8 cellular contexts compared by ENCODE assay signal in genomic region chr15:99252326-99252725, GRCh38. TPM values are rescaled to one million over a fixed set of nuclear protein-coding genes. Genes with fewer than 3 reads are reported as not detected.
DNase-seq lines count a peak whose midpoint lies in the region; ATAC-seq and TF ChIP-seq lines count a peak whose summit lies in the region.
"Had no signal": no experiment of that assay in that cellular context is flagged by ENCODE, and none has a peak within 500 bp of the region (broad histone marks: within the 10 kb centered on the region; RNA-seq: fewer than 3 reads in every experiment).

No MANE protein-coding gene starts in this region.

- no peaks in the 10 kb centered on the region for H3K9me2 ChIP-seq in GM23248 (ENCODE audit: insufficient read depth)

- peaks cover 29% of the 10 kb centered on the region for H3K79me2 ChIP-seq in GM23248 (ENCODE audit: insufficient read depth)

- no peaks in the 10 kb centered on the region; the same call in 1 of the 2 replicates for H3K36me3 ChIP-seq in GM23248 (ENCODE audit: low read depth)
- peaks cover 7% of the 10 kb centered on the region for H3K36me3 ChIP-seq in Panc1 (ENCODE audit: control insufficient read depth, insufficient read depth, low read length)
- H3K36me3 ChIP-seq in skeletal muscle satellite cell (ENCODE audit: insufficient read depth, low read length), result no peaks in the 10 kb centered on the region

- H3K4me2 ChIP-seq in GM23248 (ENCODE audit: unreplicated experiment) (peak overlapping the region; percentile 90), skeletal muscle satellite cell (ENCODE audit: low read length) (peak overlapping the region; percentile 91)

- H3K4me1 ChIP-seq in GM23248 (ENCODE audit: insufficient read depth), result peaks cover 36% of the 10 kb centered on the region
- H3K4me1 ChIP-seq in Panc1 (ENCODE audit: control insufficient read depth, insufficient read depth, low read length), result peaks cover 40% of the 10 kb centered on the region
- peaks cover 25% of the 10 kb centered on the region for H3K4me1 ChIP-seq in skeletal muscle satellite cell (ENCODE audit: control insufficient read depth, insufficient read depth, low read length)

- TF ChIP-seq CTCF in Panc1 (IDR thresholded peaks at IDR 0.05), result no peak
- TF ChIP-seq CTCF in fibroblast of pulmonary artery (IDR thresholded peaks at IDR 0.05; ENCODE audit: low read length, missing control alignments), result no peak

- CTCF ChIA-PET in Panc1 (lab: Charles Lee), result no interaction called here

- H3K4me3 ChIP-seq in GM23248, result peak overlapping the region; percentile 84
- H3K4me3 ChIP-seq in Panc1 (ENCODE audit: low read depth in 2 of 2, low read length in 2 of 2), result peak overlapping the region; percentile 79 to 96
- H3K4me3 ChIP-seq in fibroblast of pulmonary artery (replicated peaks; ENCODE audit: low read depth, low read length), result peak overlapping the region; percentile 74
- peak overlapping the region; percentile 86 for H3K4me3 ChIP-seq in skeletal muscle satellite cell (ENCODE audit: low read length)

- no peak overlapping the region for H3K27ac ChIP-seq in GM23248
- peak overlapping the region; percentile 97 for H3K27ac ChIP-seq in Panc1 (ENCODE audit: low read length)

- H2AFZ ChIP-seq in GM23248, result peak overlapping the region; percentile 91; the same call in 1 of the 2 replicates

- POLR2A ChIA-PET in Panc1 (lab: Charles Lee), result no interaction called here

- peaks cover 37% of the 10 kb centered on the region for H3F3A ChIP-seq in GM23248 (ENCODE audit: insufficient read depth)

- H3K9me3 ChIP-seq in GM23248 (ENCODE audit: low read depth), result no peaks in the 10 kb centered on the region
- H3K9me3 ChIP-seq in Panc1 (ENCODE audit: control insufficient read depth, insufficient read depth, low read depth, low read length), result no peaks in the 10 kb centered on the region
- H3K9me3 ChIP-seq in skeletal muscle satellite cell (replicated peaks; ENCODE audit: low read length), result no peaks in the 10 kb centered on the region

- H3K9ac ChIP-seq in GM23248 (no peak overlapping the region), skeletal muscle satellite cell (ENCODE audit: low read depth, low read length) (peak overlapping the region; percentile 90)

- WGBS in GM23248 (ENCODE audit: low coverage in 1 of 2, low lambda C conversion rate in 2 of 2, missing lambda C conversion rate in 2 of 2), 2 experiments, result 69 to 70% methylated on average over 7 of the region's 7 CpGs

- in situ Hi-C loops in GM23248 (cut with MboI), result loop anchor here (25.0 kb wide), 1 partner anchor 1085 kb away; the partner anchor contains the start of gene ADAMTS17
- in situ Hi-C loops in Panc1 (cut with HindIII; ENCODE audit: low pct_unique_long_range_greater_than_20kb, low sequenced_read_pairs), result no loop called here

- DNase-seq in GM23248 (peak; percentile 2), Panc1 (ENCODE audit: low read depth, low spot score) (no peak), fibroblast of pulmonary artery (ENCODE audit: low read depth) (no peak), CD1c-positive myeloid dendritic cell (ENCODE audit: extremely low spot score) (no peak), occipital lobe (lab: John Stamatoyannopoulos, UW) (no peak)
- DNase-seq: NCI-H187 had no signal

- intact Hi-C loops in Panc1 (cut with micrococcal nuclease; ENCODE audit: unreplicated experiment), result no loop called here

- BruUV-seq in Panc1 (replicated peaks; lab: Mats Ljungman, UMichigan), result TSS peak; percentile 72

- no peak for ATAC-seq in Panc1
- no peak for ATAC-seq in GM21360 (IDR thresholded peaks at IDR 0.05; ENCODE audit: unreplicated experiment)

- H4K20me1 ChIP-seq in GM23248 (ENCODE audit: insufficient read depth), result no peaks in the 10 kb centered on the region

- no peaks in the 10 kb centered on the region for H3K27me3 ChIP-seq in GM23248 (replicated peaks; ENCODE audit: insufficient read depth)
- H3K27me3 ChIP-seq in Panc1 (ENCODE audit: control insufficient read depth, insufficient read depth, low read length), result no peaks in the 10 kb centered on the region
- no peaks in the 10 kb centered on the region for H3K27me3 ChIP-seq in skeletal muscle satellite cell (ENCODE audit: control insufficient read depth, insufficient read depth, low read length)

RNA-seq across cellular contexts. Expression of gene LRRC28, which starts 1.0 kb away (rescaled TPM):
- total RNA-seq in GM23248 (2014; rRNA removed; shearing (Covaris generic)), result 15.8 and 30.8 TPM in 2 replicates
- 18.4 and 19.8 TPM in 2 replicates for polyA plus RNA-seq in GM23248 (2016; fragmentation: Nextera tagmentation; extraction: Ambion mirVana)
- total RNA-seq in Panc1 (2021; ENCODE audit: unreplicated experiment), result 39.3 TPM
- 29.3 TPM for polyA plus RNA-seq in Panc1 (2012; ENCODE audit: insufficient read length)
- 13.5 and 14.2 TPM in 2 replicates for total RNA-seq in skeletal muscle satellite cell (2012; rRNA removed)
- total RNA-seq in occipital lobe, result 40.2 TPM

RNA-seq across cellular contexts. Expression of gene TTC23, which starts 2.9 kb away (rescaled TPM):
- 18.6 and 21.0 TPM in 2 replicates for total RNA-seq in GM23248 (2014; rRNA removed; shearing (Covaris generic))
- polyA plus RNA-seq in GM23248 (2016; fragmentation: Nextera tagmentation; extraction: Ambion mirVana), result 10.0 and 10.8 TPM in 2 replicates
- 21.7 TPM for total RNA-seq in Panc1 (2021; ENCODE audit: unreplicated experiment)
- polyA plus RNA-seq in Panc1 (2012; ENCODE audit: insufficient read length), result 14.2 TPM
- total RNA-seq in skeletal muscle satellite cell (2012; rRNA removed), result 16.8 and 19.0 TPM in 2 replicates
- 11.2 TPM for total RNA-seq in occipital lobe
